ENCODE assay signal across 7 cellular contexts in the genomic region with DNA sequence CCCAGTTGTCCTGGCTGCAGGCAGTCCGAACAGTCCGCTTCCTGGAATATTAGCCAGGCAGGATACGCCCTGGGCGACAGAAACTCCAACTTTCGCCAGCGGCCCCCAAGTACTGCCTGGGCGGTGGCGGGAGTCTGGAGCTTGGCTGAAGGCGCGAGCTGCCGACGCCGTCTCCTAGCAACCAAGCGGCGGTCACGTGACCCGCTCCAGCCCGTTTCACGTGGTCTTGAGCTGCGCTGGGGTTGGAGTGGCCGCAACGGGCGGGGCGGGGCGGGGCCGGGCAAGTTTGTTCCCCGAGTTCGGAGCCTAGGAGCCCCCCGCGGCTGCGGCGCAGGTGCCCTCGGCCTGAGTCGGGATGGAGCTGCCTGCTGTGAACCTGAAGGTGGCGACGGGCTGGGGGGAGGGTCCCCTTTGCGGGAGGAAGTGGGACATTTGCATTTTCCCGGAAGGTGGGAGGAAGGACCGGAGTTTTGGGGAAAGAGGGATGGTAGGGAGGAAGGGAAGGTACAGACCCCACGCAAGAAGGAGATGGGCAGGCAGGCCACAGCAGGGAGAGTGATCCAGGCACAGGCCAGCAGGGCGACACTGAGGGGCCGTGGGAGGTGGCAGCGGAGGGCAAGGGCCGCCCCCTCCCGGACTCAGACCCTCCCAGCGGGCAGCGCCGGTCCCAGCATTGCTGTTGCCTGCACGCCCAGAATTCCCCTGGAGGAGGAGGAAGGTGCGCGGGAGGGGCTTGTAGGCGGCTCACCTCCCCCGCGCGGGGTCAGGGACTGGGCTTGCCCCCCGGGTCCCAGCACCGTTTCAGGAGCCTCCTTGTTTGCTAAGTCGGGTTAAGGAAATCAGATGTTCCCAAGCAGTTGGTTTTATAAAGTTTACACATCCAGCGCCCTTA. TPM values are rescaled to one million over a fixed set of nuclear protein-coding genes. Genes with fewer than 3 reads are reported as not detected.
DNase-seq lines count a peak whose midpoint lies in the region; ATAC-seq and TF ChIP-seq lines count a peak whose summit lies in the region.

A gene with protein sequence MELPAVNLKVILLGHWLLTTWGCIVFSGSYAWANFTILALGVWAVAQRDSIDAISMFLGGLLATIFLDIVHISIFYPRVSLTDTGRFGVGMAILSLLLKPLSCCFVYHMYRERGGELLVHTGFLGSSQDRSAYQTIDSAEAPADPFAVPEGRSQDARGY (plus strand): TSS at position 283 of the 892 bp plus-strand sequence. CDS start 73 bp downstream, at position 356.

- ATAC-seq in HG03280 (IDR thresholded peaks at IDR 0.05; ENCODE audit: unreplicated experiment), result peak; percentile 74
- peak; percentile 86 for ATAC-seq in left lobe of liver

- DNase-seq in NCI-H526 (lab: John Stamatoyannopoulos, UW) (peak; percentile 52 to 92), dedifferentiated amniotic fluid mesenchymal stem cell (ENCODE audit: extremely low spot score) (peak; percentile 80), left lobe of liver (ENCODE audit: low spot score) (peak; percentile 95)
- peak; percentile 91 for DNase-seq in activated CD4-positive, alpha-beta T cell treated with anti-CD3 and anti-CD28 coated beads, Interleukin-2, amount 10 ng/mL, durations not matched to agents 7 days and 5 days
- DNase-seq in stimulated activated CD4-positive, alpha-beta T cell treated with anti-CD3 and anti-CD28 coated beads, Interleukin-2, amount 100 ng/mL, for 24 hours, result peak; percentile 89 to 94

- peaks cover 72% of the 10 kb centered on the region for H3K4me1 Mint-ChIP-seq in activated CD4-positive, alpha-beta T cell treated with anti-CD3 and anti-CD28 coated beads, Interleukin-2, amount 10 ng/mL, durations not matched to agents 7 days and 5 days

- H3K27me3 Mint-ChIP-seq in activated CD4-positive, alpha-beta T cell treated with anti-CD3 and anti-CD28 coated beads, Interleukin-2, amount 10 ng/mL, durations not matched to agents 7 days and 5 days, result no peaks in the 10 kb centered on the region

- H3K27ac Mint-ChIP-seq in activated CD4-positive, alpha-beta T cell treated with anti-CD3 and anti-CD28 coated beads, Interleukin-2, amount 10 ng/mL, durations not matched to agents 7 days and 5 days, result peak within 1 kb of the TSS; percentile 87

- no peaks in the 10 kb centered on the region for H3K9me3 Mint-ChIP-seq in activated CD4-positive, alpha-beta T cell treated with anti-CD3 and anti-CD28 coated beads, Interleukin-2, amount 10 ng/mL, durations not matched to agents 7 days and 5 days

- CTCF ChIA-PET in activated CD4-positive, alpha-beta T cell treated with anti-CD3 and anti-CD28 coated beads, Interleukin-2, amount 10 ng/mL, durations not matched to agents 7 days and 5 days (lab: Charles Lee), result interaction anchor here (0.5 to 2.5 kb wide), 8 partner anchors 9 to 1241 kb away, joined by 3 to 12 read pairs (median 4); a partner anchor contains a TSS

- H3K36me3 Mint-ChIP-seq in activated CD4-positive, alpha-beta T cell treated with anti-CD3 and anti-CD28 coated beads, Interleukin-2, amount 10 ng/mL, durations not matched to agents 7 days and 5 days (ENCODE audit: low read depth), result peaks cover 9% of the 10 kb centered on the region

- peak; percentile 58 for TF ChIP-seq POLR2A in GM18526 (IDR thresholded peaks at IDR 0.05; ENCODE audit: extremely low read depth, insufficient read length)

- POLR2A ChIA-PET in activated CD4-positive, alpha-beta T cell treated with anti-CD3 and anti-CD28 coated beads, Interleukin-2, amount 10 ng/mL, durations not matched to agents 7 days and 5 days (lab: Charles Lee), result no interaction called here

- peak within 1 kb of the TSS; percentile 95 for H3K4me3 Mint-ChIP-seq in activated CD4-positive, alpha-beta T cell treated with anti-CD3 and anti-CD28 coated beads, Interleukin-2, amount 10 ng/mL, durations not matched to agents 7 days and 5 days

RNA-seq across cellular contexts. Expression of the gene that starts here (rescaled TPM):
- total RNA-seq in activated CD4-positive, alpha-beta T cell treated with anti-CD3 and anti-CD28 coated beads, Interleukin-2, amount 10 ng/mL, durations not matched to agents 7 days and 5 days, result 10 to 100 TPM; 41.3 to 42.7 TPM
- total RNA-seq in left lobe of liver, result 9.0 TPM

Comparison
In these comparisons a context has a peak if more than half of its experiments do, and no peak if none do; other contexts are left out.
1. Peak in every context shown above with its lines: DNase-seq and ATAC-seq.